In genomic region chr11:66953431-66953833, GRCh38 we compare ENCODE assay signal across 1 cellular context.
TF ChIP-seq lines count a peak whose summit lies in the region.

No MANE protein-coding gene starts in this region.

TF ChIP-seq in IMR-90, 13 proteins besides CTCF, POLR2A, EP300 and RAD21:
- TF ChIP-seq CEBPB (IDR thresholded peaks at IDR 0.05; ENCODE audit: low read depth, low read length) (peak; percentile 66), USF2 (IDR thresholded peaks at IDR 0.05; ENCODE audit: low read depth, low read length) (no peak)
